Comparison of ENCODE assay signal across 9 cellular contexts in genomic region chr17:39926135-39926587, GRCh38. TPM values are rescaled to one million over a fixed set of nuclear protein-coding genes. Genes with fewer than 3 reads are reported as not detected.
DNase-seq lines count a peak whose midpoint lies in the region; ATAC-seq and TF ChIP-seq lines count a peak whose summit lies in the region.
"Had no signal": no experiment of that assay in that cellular context is flagged by ENCODE, and none has a peak within 500 bp of the region (broad histone marks: within the 10 kb centered on the region; RNA-seq: fewer than 3 reads in every experiment).

No MANE protein-coding gene starts in this region.

- no peaks in the 10 kb centered on the region for H3K27me3 ChIP-seq in right atrium auricular region
- no peaks in the 10 kb centered on the region for H3K27me3 ChIP-seq in mononuclear cell (ENCODE audit: insufficient read depth, low read length)
- H3K27me3 ChIP-seq in vagina, result no peaks in the 10 kb centered on the region

- TF ChIP-seq POLR2A in vagina (IDR thresholded peaks at IDR 0.05), result no peak

- in situ Hi-C loops in astrocyte of the cerebellum (cut with HindIII; ENCODE audit: low sequenced_read_pairs), result no loop called here

- H3K4me3 ChIP-seq in right atrium auricular region (peak overlapping the region; percentile 79 to 90), astrocyte of the cerebellum (ENCODE audit: low read depth, low read length) (peak overlapping the region; percentile 78), mononuclear cell (ENCODE audit: low read length) (peak overlapping the region; percentile 63), vagina (peak overlapping the region; percentile 89 to 91)

- H3K27ac ChIP-seq in right atrium auricular region (peak overlapping the region in 1 of 2 donors; percentile 90), vagina (no peak overlapping the region)

- no peaks in the 10 kb centered on the region for H3K9me3 ChIP-seq in right atrium auricular region
- H3K9me3 ChIP-seq in mononuclear cell (ENCODE audit: low read depth, low read length), result no peaks in the 10 kb centered on the region
- no peaks in the 10 kb centered on the region for H3K9me3 ChIP-seq in vagina

- no peak for TF ChIP-seq CTCF in right atrium auricular region (IDR thresholded peaks at IDR 0.05)
- no peak for TF ChIP-seq CTCF in astrocyte of the cerebellum (IDR thresholded peaks at IDR 0.05; ENCODE audit: low read depth, low read length, missing control alignments)
- TF ChIP-seq CTCF in vagina (IDR thresholded peaks at IDR 0.05), result no peak

- DNase-seq in right atrium auricular region (ENCODE audit: low spot score), result no peak
- no peak for DNase-seq in left ventricle myocardium superior
- DNase-seq in astrocyte of the cerebellum (ENCODE audit: low read depth), result no peak
- no peak for DNase-seq in vagina (ENCODE audit: extremely low spot score in 2 of 2)
- no peak for DNase-seq in NCI-H1048 (lab: John Stamatoyannopoulos, UW)
- no peak for DNase-seq in NCI-H446 (lab: John Stamatoyannopoulos, UW)
- no peak for DNase-seq in NCI-H748 (lab: John Stamatoyannopoulos, UW; ENCODE audit: unreplicated experiment)
- DNase-seq: NCI-H748 treated with DMSO at 0.1 percent for 48 hours had no signal

- intact Hi-C loops in left ventricle myocardium superior (cut with micrococcal nuclease), result no loop called here
- intact Hi-C loops in vagina (cut with DNase I), result no loop called here

- H3K36me3 ChIP-seq in right atrium auricular region (peaks cover 29% of the 10 kb centered on the region), vagina (peaks cover 0 to 27% of the 10 kb centered on the region in 2 donors)

- peaks cover 0 to 35% of the 10 kb centered on the region in 2 donors for H3K4me1 ChIP-seq in right atrium auricular region
- H3K4me1 ChIP-seq in mononuclear cell (ENCODE audit: insufficient read depth, low read length), result peaks cover 78% of the 10 kb centered on the region
- peaks cover 47% of the 10 kb centered on the region for H3K4me1 ChIP-seq in vagina

- no peak for ATAC-seq in left ventricle myocardium superior

RNA-seq across cellular contexts. Expression of gene ORMDL3, which starts 1.2 kb away (rescaled TPM):
- total RNA-seq in right atrium auricular region (10 to 100 TPM; 31.5 to 41.5 TPM), left ventricle myocardium superior (35.6 TPM), mononuclear cell (57.3 TPM), vagina (42.7 TPM)

RNA-seq across cellular contexts. Expression of gene LRRC3C, which starts 1.4 kb away (rescaled TPM):
- total RNA-seq in right atrium auricular region (not detected), left ventricle myocardium superior (not detected), mononuclear cell (not detected), vagina (not detected)

RNA-seq across cellular contexts. Expression of gene GSDMB, which starts 7.7 kb away (rescaled TPM):
- 1 to 10 TPM in 1 of 2 donors, under 1 TPM in 1; 0.44 to 1.2 TPM for total RNA-seq in right atrium auricular region
- total RNA-seq in left ventricle myocardium superior, result 2.6 TPM
- total RNA-seq in mononuclear cell, result 10.7 TPM
- total RNA-seq in vagina, result 10.8 TPM

RNA-seq across cellular contexts. Expression of gene GSDMA, which starts 36.6 kb away (rescaled TPM):
- total RNA-seq in right atrium auricular region (under 1 TPM in 1 of 2 donors, not detected in 1; 0.75 TPM), left ventricle myocardium superior (0.52 TPM), mononuclear cell (0.94 TPM), vagina (0.74 TPM)

RNA-seq across cellular contexts. Expression of gene PSMD3, which starts 54.4 kb away (rescaled TPM):
- total RNA-seq in right atrium auricular region (10 to 100 TPM; 76.3 to 88.8 TPM), left ventricle myocardium superior (83.4 TPM), mononuclear cell (54.9 TPM), vagina (95.0 TPM)
